In the genomic region with DNA sequence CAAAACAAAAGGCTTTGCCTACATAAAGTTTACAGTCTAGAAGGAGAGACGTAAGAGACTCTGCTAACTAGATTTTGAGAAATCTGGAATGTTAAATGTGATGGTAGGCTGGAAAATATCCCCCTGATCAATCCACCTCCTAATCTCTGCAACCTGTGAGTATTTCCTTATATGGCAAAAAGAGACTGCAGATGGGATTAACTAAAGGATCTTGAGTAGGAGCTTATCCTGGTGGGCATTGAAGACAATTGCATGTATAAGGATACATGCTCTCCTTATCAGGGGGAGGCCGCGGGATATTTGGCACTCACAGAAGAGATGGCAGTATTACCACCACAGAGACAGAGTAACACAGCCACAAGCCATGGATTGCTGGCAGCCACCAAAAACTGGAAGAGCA, we compare ENCODE assay signal across 29 cellular contexts.
"Had no signal": no experiment of that assay in that cellular context is flagged by ENCODE, and none has a peak within 500 bp of the region (broad histone marks: within the 10 kb centered on the region; RNA-seq: fewer than 3 reads in every experiment).

No MANE protein-coding gene starts in this region.

- H2AFZ ChIP-seq: parathyroid adenoma had no signal

- H3K9me3 ChIP-seq: esophagus muscularis mucosa, heart right ventricle, mucosa of descending colon, neutrophil, stomach, thyroid gland, vagina had no signal

- H3K36me3 Mint-ChIP-seq: memory B cell; mesothelial cell of epicardium; naive B cell; natural killer cell treated with Interleukin-12 subunit alpha and Interleukin-12 subunit beta and Interleukin-15 and Interleukin-18, amount 100 ng/mL, for 72 hours had no signal

- ATAC-seq: foreskin keratinocyte; heart right ventricle; left lobe of liver; mucosa of descending colon; natural killer cell treated with Interleukin-12 subunit alpha and Interleukin-12 subunit beta and Interleukin-15 and Interleukin-18, amount 100 ng/mL, for 72 hours; sciatic nerve had no signal

- H3K79me2 ChIP-seq: parathyroid adenoma had no signal

- H3K36me3 ChIP-seq: esophagus muscularis mucosa, heart right ventricle, neutrophil, stomach, thyroid gland, vagina had no signal

- DNase-seq: dorsolateral prefrontal cortex; effector CD4-positive, alpha-beta T cell; foreskin keratinocyte; glutamatergic neuron; heart right ventricle; hypothalamus; mucosa of descending colon; naive B cell; stimulated activated CD4-positive, alpha-beta T cell treated with anti-CD3 and anti-CD28 coated beads, Interleukin-12 subunit alpha, Interleukin-12 subunit beta, amount 100 ng/mL, for 4 hours; stimulated activated CD4-positive, alpha-beta T cell treated with anti-CD3 and anti-CD28 coated beads, Interleukin-1b, Interleukin-23, amount 100 ng/mL, for 48 hours; stimulated activated CD4-positive, alpha-beta T cell treated with anti-CD3 and anti-CD28 coated beads, Interleukin-4, amount 100 ng/mL, for 1 hour; stimulated activated CD8-positive, alpha-beta memory T cell treated with anti-CD3 and anti-CD28 coated beads, Interleukin-4, amount 100 ng/mL, for 48 hours; stimulated activated naive CD4-positive, alpha-beta T cell treated with Interleukin-2 at 50 U/mL for 16 hours; stomach; thyroid gland; trophoblast cell had no signal

- H3K4me1 ChIP-seq: esophagus muscularis mucosa, foreskin keratinocyte, heart right ventricle, parathyroid adenoma, stomach, thyroid gland, vagina had no signal

- H3K4me1 Mint-ChIP-seq: memory B cell, naive B cell had no signal

- H3K4me2 ChIP-seq: smooth muscle cell had no signal

- H3K27me3 ChIP-seq: dorsolateral prefrontal cortex, esophagus muscularis mucosa, heart right ventricle, neutrophil, stomach, thyroid gland, vagina had no signal

- H3K4me3 Mint-ChIP-seq: memory B cell; mesothelial cell of epicardium; naive B cell; natural killer cell treated with Interleukin-12 subunit alpha and Interleukin-12 subunit beta and Interleukin-15 and Interleukin-18, amount 100 ng/mL, for 72 hours; neural crest cell had no signal

- H3K4me3 ChIP-seq: dorsolateral prefrontal cortex, esophagus muscularis mucosa, heart right ventricle, lung, mucosa of descending colon, smooth muscle cell, stomach, thyroid gland, vagina had no signal

- H3K9me3 Mint-ChIP-seq: mesothelial cell of epicardium; natural killer cell treated with Interleukin-12 subunit alpha and Interleukin-12 subunit beta and Interleukin-15 and Interleukin-18, amount 100 ng/mL, for 72 hours; neural crest cell had no signal

- H3K9ac ChIP-seq: parathyroid adenoma had no signal

- H3K27ac Mint-ChIP-seq: memory B cell; mesothelial cell of epicardium; naive B cell; natural killer cell treated with Interleukin-12 subunit alpha and Interleukin-12 subunit beta and Interleukin-15 and Interleukin-18, amount 100 ng/mL, for 72 hours; progenitor cell of endocrine pancreas had no signal

- H3K27ac ChIP-seq: dorsolateral prefrontal cortex, esophagus muscularis mucosa, foreskin keratinocyte, heart right ventricle, neutrophil, parathyroid adenoma, stomach, thyroid gland, vagina had no signal
